Comparison of ENCODE assay signal across 2 cellular contexts in the genomic region with DNA sequence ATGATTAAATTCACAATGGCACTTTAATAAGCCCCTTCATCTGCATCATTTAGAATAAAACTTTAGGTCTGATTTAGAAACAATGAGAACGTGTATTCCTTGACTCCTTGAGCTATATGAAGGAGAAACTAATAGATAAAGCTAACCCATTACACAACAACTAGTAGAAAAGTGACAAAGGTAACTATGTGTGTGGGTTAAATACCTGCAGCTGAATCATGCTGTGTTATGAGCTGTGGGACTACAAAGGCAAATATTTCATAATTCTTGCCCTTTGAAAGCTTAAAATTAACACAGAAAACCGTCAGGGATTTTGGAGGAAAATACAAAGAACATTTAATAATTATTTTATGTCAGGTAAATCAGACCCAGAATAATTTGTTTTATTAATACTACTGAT.
TF ChIP-seq lines count a peak whose summit lies in the region.

No MANE protein-coding gene starts in this region.

TF ChIP-seq in SK-N-SH, 30 proteins besides CTCF, POLR2A, EP300 and RAD21 (continued from another document):
- TF ChIP-seq SIN3A (IDR thresholded peaks at IDR 0.05; ENCODE audit: borderline replicate concordance, low read depth, low read length) (no peak), RXRA (IDR thresholded peaks at IDR 0.05; ENCODE audit: borderline replicate concordance, low read depth) (no peak), RCOR1 (IDR thresholded peaks at IDR 0.05; ENCODE audit: low read length) (no peak), FOSL2 (IDR thresholded peaks at IDR 0.05; ENCODE audit: borderline replicate concordance, low read depth) (no peak), TEAD4 (IDR thresholded peaks at IDR 0.05; ENCODE audit: borderline replicate concordance, insufficient read depth) (no peak), TAF1 (IDR thresholded peaks at IDR 0.05; ENCODE audit: borderline replicate concordance, low read depth, low read length) (no peak), MEF2A (IDR thresholded peaks at IDR 0.05; ENCODE audit: borderline replicate concordance, low read depth) (no peak), NRF1 (IDR thresholded peaks at IDR 0.05; ENCODE audit: low read depth, low read length) (no peak), TCF12 (IDR thresholded peaks at IDR 0.05) (no peak)
- TF ChIP-seq, protein P1, sequence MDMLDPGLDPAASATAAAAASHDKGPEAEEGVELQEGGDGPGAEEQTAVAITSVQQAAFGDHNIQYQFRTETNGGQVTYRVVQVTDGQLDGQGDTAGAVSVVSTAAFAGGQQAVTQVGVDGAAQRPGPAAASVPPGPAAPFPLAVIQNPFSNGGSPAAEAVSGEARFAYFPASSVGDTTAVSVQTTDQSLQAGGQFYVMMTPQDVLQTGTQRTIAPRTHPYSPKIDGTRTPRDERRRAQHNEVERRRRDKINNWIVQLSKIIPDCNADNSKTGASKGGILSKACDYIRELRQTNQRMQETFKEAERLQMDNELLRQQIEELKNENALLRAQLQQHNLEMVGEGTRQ (IDR thresholded peaks at IDR 0.05; ENCODE audit: borderline replicate concordance, low read depth, low read length), result no peak
- TF ChIP-seq, protein P2, sequence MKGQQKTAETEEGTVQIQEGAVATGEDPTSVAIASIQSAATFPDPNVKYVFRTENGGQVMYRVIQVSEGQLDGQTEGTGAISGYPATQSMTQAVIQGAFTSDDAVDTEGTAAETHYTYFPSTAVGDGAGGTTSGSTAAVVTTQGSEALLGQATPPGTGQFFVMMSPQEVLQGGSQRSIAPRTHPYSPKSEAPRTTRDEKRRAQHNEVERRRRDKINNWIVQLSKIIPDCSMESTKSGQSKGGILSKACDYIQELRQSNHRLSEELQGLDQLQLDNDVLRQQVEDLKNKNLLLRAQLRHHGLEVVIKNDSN (IDR thresholded peaks at IDR 0.05; ENCODE audit: borderline replicate concordance, low read depth), result no peak

TF ChIP-seq in SK-N-SH treated with all-trans-retinoic acid at 6 μM for 48 hours, 23 proteins besides CTCF, POLR2A, EP300 and RAD21 (continued from another document):
- TF ChIP-seq, protein P3, sequence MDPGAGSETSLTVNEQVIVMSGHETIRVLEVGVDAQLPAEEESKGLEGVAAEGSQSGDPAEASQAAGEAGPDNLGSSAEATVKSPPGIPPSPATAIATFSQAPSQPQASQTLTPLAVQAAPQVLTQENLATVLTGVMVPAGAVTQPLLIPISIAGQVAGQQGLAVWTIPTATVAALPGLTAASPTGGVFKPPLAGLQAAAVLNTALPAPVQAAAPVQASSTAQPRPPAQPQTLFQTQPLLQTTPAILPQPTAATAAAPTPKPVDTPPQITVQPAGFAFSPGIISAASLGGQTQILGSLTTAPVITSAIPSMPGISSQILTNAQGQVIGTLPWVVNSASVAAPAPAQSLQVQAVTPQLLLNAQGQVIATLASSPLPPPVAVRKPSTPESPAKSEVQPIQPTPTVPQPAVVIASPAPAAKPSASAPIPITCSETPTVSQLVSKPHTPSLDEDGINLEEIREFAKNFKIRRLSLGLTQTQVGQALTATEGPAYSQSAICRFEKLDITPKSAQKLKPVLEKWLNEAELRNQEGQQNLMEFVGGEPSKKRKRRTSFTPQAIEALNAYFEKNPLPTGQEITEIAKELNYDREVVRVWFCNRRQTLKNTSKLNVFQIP (CRISPR knock-in tag; IDR thresholded peaks at IDR 0.05; ENCODE audit: borderline replicate concordance, low read depth), result no peak
- TF ChIP-seq, protein P4, sequence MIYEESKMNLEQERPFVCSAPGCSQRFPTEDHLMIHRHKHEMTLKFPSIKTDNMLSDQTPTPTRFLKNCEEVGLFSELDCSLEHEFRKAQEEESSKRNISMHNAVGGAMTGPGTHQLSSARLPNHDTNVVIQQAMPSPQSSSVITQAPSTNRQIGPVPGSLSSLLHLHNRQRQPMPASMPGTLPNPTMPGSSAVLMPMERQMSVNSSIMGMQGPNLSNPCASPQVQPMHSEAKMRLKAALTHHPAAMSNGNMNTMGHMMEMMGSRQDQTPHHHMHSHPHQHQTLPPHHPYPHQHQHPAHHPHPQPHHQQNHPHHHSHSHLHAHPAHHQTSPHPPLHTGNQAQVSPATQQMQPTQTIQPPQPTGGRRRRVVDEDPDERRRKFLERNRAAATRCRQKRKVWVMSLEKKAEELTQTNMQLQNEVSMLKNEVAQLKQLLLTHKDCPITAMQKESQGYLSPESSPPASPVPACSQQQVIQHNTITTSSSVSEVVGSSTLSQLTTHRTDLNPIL (CRISPR knock-in tag; IDR thresholded peaks at IDR 0.05; ENCODE audit: low read depth), result no peak
- no peak for TF ChIP-seq ZFP3 (CRISPR knock-in tag; IDR thresholded peaks at IDR 0.05)
- TF ChIP-seq, protein P5, sequence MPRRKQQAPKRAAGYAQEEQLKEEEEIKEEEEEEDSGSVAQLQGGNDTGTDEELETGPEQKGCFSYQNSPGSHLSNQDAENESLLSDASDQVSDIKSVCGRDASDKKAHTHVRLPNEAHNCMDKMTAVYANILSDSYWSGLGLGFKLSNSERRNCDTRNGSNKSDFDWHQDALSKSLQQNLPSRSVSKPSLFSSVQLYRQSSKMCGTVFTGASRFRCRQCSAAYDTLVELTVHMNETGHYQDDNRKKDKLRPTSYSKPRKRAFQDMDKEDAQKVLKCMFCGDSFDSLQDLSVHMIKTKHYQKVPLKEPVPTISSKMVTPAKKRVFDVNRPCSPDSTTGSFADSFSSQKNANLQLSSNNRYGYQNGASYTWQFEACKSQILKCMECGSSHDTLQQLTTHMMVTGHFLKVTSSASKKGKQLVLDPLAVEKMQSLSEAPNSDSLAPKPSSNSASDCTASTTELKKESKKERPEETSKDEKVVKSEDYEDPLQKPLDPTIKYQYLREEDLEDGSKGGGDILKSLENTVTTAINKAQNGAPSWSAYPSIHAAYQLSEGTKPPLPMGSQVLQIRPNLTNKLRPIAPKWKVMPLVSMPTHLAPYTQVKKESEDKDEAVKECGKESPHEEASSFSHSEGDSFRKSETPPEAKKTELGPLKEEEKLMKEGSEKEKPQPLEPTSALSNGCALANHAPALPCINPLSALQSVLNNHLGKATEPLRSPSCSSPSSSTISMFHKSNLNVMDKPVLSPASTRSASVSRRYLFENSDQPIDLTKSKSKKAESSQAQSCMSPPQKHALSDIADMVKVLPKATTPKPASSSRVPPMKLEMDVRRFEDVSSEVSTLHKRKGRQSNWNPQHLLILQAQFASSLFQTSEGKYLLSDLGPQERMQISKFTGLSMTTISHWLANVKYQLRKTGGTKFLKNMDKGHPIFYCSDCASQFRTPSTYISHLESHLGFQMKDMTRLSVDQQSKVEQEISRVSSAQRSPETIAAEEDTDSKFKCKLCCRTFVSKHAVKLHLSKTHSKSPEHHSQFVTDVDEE (CRISPR knock-in tag; IDR thresholded peaks at IDR 0.05), result no peak
- TF ChIP-seq TOX (CRISPR knock-in tag; IDR thresholded peaks at IDR 0.05; ENCODE audit: borderline replicate concordance), result no peak
- TF ChIP-seq RARB (CRISPR knock-in tag; IDR thresholded peaks at IDR 0.05), result no peak
- no peak for TF ChIP-seq ZNF70 (CRISPR knock-in tag; IDR thresholded peaks at IDR 0.05)
- TF ChIP-seq ESRRG (CRISPR knock-in tag; IDR thresholded peaks at IDR 0.05), result no peak
- no peak for TF ChIP-seq ISL1 (CRISPR knock-in tag; IDR thresholded peaks at IDR 0.05)
- TF ChIP-seq ZNF8 (CRISPR knock-in tag; IDR thresholded peaks at IDR 0.05), result no peak
- no peak for TF ChIP-seq PPARA (CRISPR knock-in tag; IDR thresholded peaks at IDR 0.05; ENCODE audit: borderline replicate concordance)
- no peak for TF ChIP-seq TCF4 (CRISPR knock-in tag; IDR thresholded peaks at IDR 0.05; ENCODE audit: borderline replicate concordance)
- TF ChIP-seq SNAI2 (CRISPR knock-in tag; IDR thresholded peaks at IDR 0.05), result no peak
- TF ChIP-seq, protein P6, sequence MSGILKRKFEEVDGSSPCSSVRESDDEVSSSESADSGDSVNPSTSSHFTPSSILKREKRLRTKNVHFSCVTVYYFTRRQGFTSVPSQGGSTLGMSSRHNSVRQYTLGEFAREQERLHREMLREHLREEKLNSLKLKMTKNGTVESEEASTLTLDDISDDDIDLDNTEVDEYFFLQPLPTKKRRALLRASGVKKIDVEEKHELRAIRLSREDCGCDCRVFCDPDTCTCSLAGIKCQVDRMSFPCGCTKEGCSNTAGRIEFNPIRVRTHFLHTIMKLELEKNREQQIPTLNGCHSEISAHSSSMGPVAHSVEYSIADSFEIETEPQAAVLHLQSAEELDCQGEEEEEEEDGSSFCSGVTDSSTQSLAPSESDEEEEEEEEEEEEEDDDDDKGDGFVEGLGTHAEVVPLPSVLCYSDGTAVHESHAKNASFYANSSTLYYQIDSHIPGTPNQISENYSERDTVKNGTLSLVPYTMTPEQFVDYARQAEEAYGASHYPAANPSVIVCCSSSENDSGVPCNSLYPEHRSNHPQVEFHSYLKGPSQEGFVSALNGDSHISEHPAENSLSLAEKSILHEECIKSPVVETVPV (CRISPR knock-in tag; IDR thresholded peaks at IDR 0.05), result no peak
- TF ChIP-seq, protein P7, sequence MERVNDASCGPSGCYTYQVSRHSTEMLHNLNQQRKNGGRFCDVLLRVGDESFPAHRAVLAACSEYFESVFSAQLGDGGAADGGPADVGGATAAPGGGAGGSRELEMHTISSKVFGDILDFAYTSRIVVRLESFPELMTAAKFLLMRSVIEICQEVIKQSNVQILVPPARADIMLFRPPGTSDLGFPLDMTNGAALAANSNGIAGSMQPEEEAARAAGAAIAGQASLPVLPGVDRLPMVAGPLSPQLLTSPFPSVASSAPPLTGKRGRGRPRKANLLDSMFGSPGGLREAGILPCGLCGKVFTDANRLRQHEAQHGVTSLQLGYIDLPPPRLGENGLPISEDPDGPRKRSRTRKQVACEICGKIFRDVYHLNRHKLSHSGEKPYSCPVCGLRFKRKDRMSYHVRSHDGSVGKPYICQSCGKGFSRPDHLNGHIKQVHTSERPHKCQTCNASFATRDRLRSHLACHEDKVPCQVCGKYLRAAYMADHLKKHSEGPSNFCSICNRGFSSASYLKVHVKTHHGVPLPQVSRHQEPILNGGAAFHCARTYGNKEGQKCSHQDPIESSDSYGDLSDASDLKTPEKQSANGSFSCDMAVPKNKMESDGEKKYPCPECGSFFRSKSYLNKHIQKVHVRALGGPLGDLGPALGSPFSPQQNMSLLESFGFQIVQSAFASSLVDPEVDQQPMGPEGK (CRISPR knock-in tag; IDR thresholded peaks at IDR 0.05; ENCODE audit: borderline replicate concordance), result no peak
